Comparison of ENCODE assay signal across 10 cellular contexts in the genomic region with DNA sequence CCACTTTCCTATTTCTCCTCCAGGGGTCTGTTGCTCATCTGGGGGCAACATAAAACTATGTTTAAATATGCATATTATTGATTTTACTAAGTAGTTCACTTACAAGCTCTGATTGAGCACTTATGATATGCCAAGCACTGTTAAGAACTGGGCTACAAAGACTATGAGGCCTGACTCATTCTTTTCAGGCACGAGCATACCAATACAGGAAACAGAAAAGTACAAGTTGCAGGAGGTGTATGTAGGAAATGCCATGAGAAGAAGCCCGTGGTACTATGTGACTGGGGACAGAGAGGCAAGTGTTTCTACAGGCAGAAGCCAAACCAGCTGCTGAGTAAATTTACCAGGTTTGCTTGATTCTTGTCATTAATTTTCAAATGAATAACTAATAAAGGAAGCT.
A peak's percentile ranks its signal among the peaks of the same experiment; 100 is the strongest.
DNase-seq lines count a peak whose midpoint lies in the region; ATAC-seq and TF ChIP-seq lines count a peak whose summit lies in the region.
"Had no signal": no experiment of that assay in that cellular context is flagged by ENCODE, and none has a peak within 500 bp of the region (broad histone marks: within the 10 kb centered on the region; RNA-seq: fewer than 3 reads in every experiment).

No MANE protein-coding gene starts in this region.

- H3K4me1 ChIP-seq in IMR-90 (ENCODE audit: control insufficient read depth, insufficient read depth, low read length) (peaks cover 2% of the 10 kb centered on the region; the same call in 1 of the 2 replicates), mucosa of descending colon (ENCODE audit: low read depth) (no peaks in the 10 kb centered on the region), ovary (ENCODE audit: insufficient read depth) (no peaks in the 10 kb centered on the region)

- no peak for TF ChIP-seq CTCF in HFF-Myc (IDR thresholded peaks at IDR 0.05; ENCODE audit: low read depth, low read length, missing control alignments)
- TF ChIP-seq CTCF in IMR-90 (conservative IDR thresholded peaks at IDR 0.05; ENCODE audit: low read depth, low read length): no peak
- TF ChIP-seq CTCF in foreskin fibroblast (IDR thresholded peaks at IDR 0.05; ENCODE audit: low read depth, low read length): no peak
- TF ChIP-seq CTCF in mucosa of descending colon (IDR thresholded peaks at IDR 0.05): no peak
- no peak for TF ChIP-seq CTCF in ovary (IDR thresholded peaks at IDR 0.05)

- no peak overlapping the region for H2AFZ ChIP-seq in IMR-90 (replicated peaks; ENCODE audit: low read length, poor library complexity)

- no peak overlapping the region for H4K5ac ChIP-seq in IMR-90 (ENCODE audit: low read depth, low read length)

- CTCF ChIA-PET in IMR-90 (lab: Yijun Ruan, JAX): interaction anchor here (0.6 to 1.2 kb wide), 3 partner anchors 67 to 255 kb away, joined by 3 to 7 read pairs (median 4); no protein-coding TSS in a partner anchor

- H3K36me3 ChIP-seq in IMR-90 (ENCODE audit: control insufficient read depth, insufficient read depth, low read length) (no peaks in the 10 kb centered on the region), mucosa of descending colon (ENCODE audit: low read depth) (no peaks in the 10 kb centered on the region), ovary (no peaks in the 10 kb centered on the region)

- in situ Hi-C loops in IMR-90 (cut with MboI; ENCODE audit: low sequenced_read_pairs): no loop called here

- H3K9ac ChIP-seq in IMR-90 (ENCODE audit: low read depth, low read length): no peak overlapping the region

- no peaks in the 10 kb centered on the region for H4K20me1 ChIP-seq in IMR-90 (ENCODE audit: insufficient read depth, low read length)

- POLR2A ChIA-PET in IMR-90 (lab: Charles Lee; ENCODE audit: unreplicated experiment): interaction anchor here (0.5 kb wide), 1 partner anchor 165 kb away, joined by 3 read pairs; no protein-coding TSS in a partner anchor

- peak overlapping the region; percentile 64 for H2BK120ac ChIP-seq in IMR-90 (ENCODE audit: low read depth, low read length)

- TF ChIP-seq POLR2A in IMR-90 (IDR thresholded peaks at IDR 0.05; ENCODE audit: low read depth, low read length): no peak
- TF ChIP-seq POLR2A in ovary (IDR thresholded peaks at IDR 0.05): no peak

- peak overlapping the region; percentile 17; the same call in 1 of the 2 replicates for H2BK20ac ChIP-seq in IMR-90 (ENCODE audit: low read depth, low read length)

- no peak overlapping the region; the same call in 1 of the 2 replicates for H3K4me2 ChIP-seq in IMR-90 (ENCODE audit: low read depth, low read length)

- no CpG with 5 or more reads among the region's 2 CpGs for WGBS in IMR-90 (ENCODE audit: extremely low coverage in 2 of 2, insufficient read length in 1 of 2), 2 experiments
- WGBS in ovary, 3 donors: 48 to 65% (median 56%) methylated on average over 2 of the region's 2 CpGs

- peak overlapping the region; percentile 33 for H2BK5ac ChIP-seq in IMR-90 (ENCODE audit: low read depth, low read length, poor library complexity, severe bottlenecking)

- no peak overlapping the region for H2AK5ac ChIP-seq in IMR-90 (ENCODE audit: low read depth, low read length)

- TF ChIP-seq RAD21 in IMR-90 (IDR thresholded peaks at IDR 0.05; ENCODE audit: low read length): no peak

- H3K56ac ChIP-seq in IMR-90 (ENCODE audit: extremely low read depth, insufficient read depth, low read length): no peak overlapping the region

- H3K27ac ChIP-seq in IMR-90 (ENCODE audit: insufficient read depth, low read length): no peak overlapping the region
- H3K27ac ChIP-seq in ovary: no peak overlapping the region

- intact Hi-C loops in IMR-90 (cut with micrococcal nuclease): no loop called here
- intact Hi-C loops in mucosa of descending colon (cut with DNase I, micrococcal nuclease): no loop called here
- intact Hi-C loops in ovary (cut with DNase I): loop anchor here in 1 of 4 donors (2.0 kb wide), 1 partner anchor 40 kb away; no protein-coding TSS in a partner anchor

- 0 out of 2 replicates have a peak overlapping the region, but pooled peaks have one; percentile 27 for H3K14ac ChIP-seq in IMR-90 (replicated peaks; ENCODE audit: low read depth, low read length)

- H3K4me3 ChIP-seq in HFF-Myc (replicated peaks; ENCODE audit: low read depth, low read length) (no peak overlapping the region), IMR-90 (ENCODE audit: insufficient read depth, low read depth, low read length) (no peak overlapping the region), foreskin fibroblast (ENCODE audit: low read depth in 1 of 2, low read length in 2 of 2) (no peak overlapping the region), mucosa of descending colon (no peak overlapping the region), ovary (no peak overlapping the region)

- dilution Hi-C loops in IMR-90 (cut with HindIII; ENCODE audit: low sequenced_read_pairs, unreplicated experiment): no loop called here

- no peaks in the 10 kb centered on the region; the same call in none of the 2 replicates for H3K9me1 ChIP-seq in IMR-90 (ENCODE audit: insufficient read depth, low read length)

- no peak overlapping the region for H4K91ac ChIP-seq in IMR-90 (ENCODE audit: insufficient read depth, low read depth, low read length)

- no peak overlapping the region for H3K23ac ChIP-seq in IMR-90 (ENCODE audit: low read depth, low read length)

- no peak for TF ChIP-seq EP300 in ovary (IDR thresholded peaks at IDR 0.05)

- no TSS peak for BruUV-seq in IMR-90 (replicated peaks; lab: Mats Ljungman, UMichigan)

- DNase-seq in HFF-Myc (ENCODE audit: extremely low read depth, low read depth) (peak; percentile 16), IMR-90 (peak; percentile 73), foreskin fibroblast (peak; percentile 64 to 79), kidney glomerular epithelial cell (lab: John Stamatoyannopoulos, UW) (no peak), mucosa of descending colon (no peak), ovary (no peak)
- DNase-seq: DMS 273 treated with DMSO at 0.1 percent for 48 hours had no signal

- ATAC-seq in GM18511 (IDR thresholded peaks at IDR 0.05; ENCODE audit: unreplicated experiment) (peak; percentile 81), IMR-90 (ENCODE audit: low read depth) (peak; percentile 75), mucosa of descending colon (no peak), HG03025 (IDR thresholded peaks at IDR 0.05; ENCODE audit: low FRiP score, unreplicated experiment) (no peak)
- ATAC-seq: Panc1 had no signal

- H2BK15ac ChIP-seq in IMR-90 (ENCODE audit: low read depth, low read length): no peak overlapping the region

- H2AK9ac ChIP-seq in IMR-90 (replicated peaks; ENCODE audit: low read depth, low read length, poor library complexity): no peak overlapping the region

- peak overlapping the region; percentile 57; the same call in 1 of the 2 replicates for H3K18ac ChIP-seq in IMR-90 (ENCODE audit: low read depth, low read length)

- H3K9me3 ChIP-seq in IMR-90 (ENCODE audit: control insufficient read depth, insufficient read depth, low read length): no peaks in the 10 kb centered on the region
- no peaks in the 10 kb centered on the region for H3K9me3 ChIP-seq in mucosa of descending colon
- H3K9me3 ChIP-seq in ovary: no peaks in the 10 kb centered on the region

- H4K8ac ChIP-seq in IMR-90 (ENCODE audit: low read depth in 2 of 2, low read length in 2 of 2): no peak overlapping the region

- H3K27me3 ChIP-seq in IMR-90 (ENCODE audit: control insufficient read depth, insufficient read depth, low read length) (no peaks in the 10 kb centered on the region), ovary (no peaks in the 10 kb centered on the region)

- H3K79me1 ChIP-seq in IMR-90 (ENCODE audit: low read depth in 1 of 2, low read length in 2 of 2): no peaks in the 10 kb centered on the region

- 0 out of 2 replicates have a peak overlapping the region, but pooled peaks have one; percentile 28 for H3K4ac ChIP-seq in IMR-90 (ENCODE audit: low read depth, low read length)

TF ChIP-seq in IMR-90, 13 proteins besides CTCF, POLR2A, EP300 and RAD21:
- TF ChIP-seq FOS (IDR thresholded peaks at IDR 0.05; ENCODE audit: low read depth, low read length) (no peak), BHLHE40 (IDR thresholded peaks at IDR 0.05; ENCODE audit: low read depth, low read length) (peak; percentile 69)

Comparison
In these comparisons a context has a peak if more than half of its experiments do, and no peak if none do; other contexts are left out.
1. ATAC-seq: peak in GM18511 (single experiment) and IMR-90 (single experiment); none in mucosa of descending colon (single experiment) and HG03025 (single experiment).
2. DNase-seq: peak in HFF-Myc (single experiment), IMR-90 (single experiment) and foreskin fibroblast (2 of 2); none in kidney glomerular epithelial cell (single experiment), mucosa of descending colon (0 of 3) and ovary (0 of 5).